In genomic region chr7:1169409-1170368, GRCh38 we compare ENCODE assay signal across 8 cellular contexts. TPM values are rescaled to one million over a fixed set of nuclear protein-coding genes. Genes with fewer than 3 reads are reported as not detected.
DNase-seq lines count a peak whose midpoint lies in the region; ATAC-seq, FAIRE-seq and TF ChIP-seq lines count a peak whose summit lies in the region.

No MANE protein-coding gene starts in this region.

- H3K79me1 ChIP-seq in H9 (ENCODE audit: insufficient read depth, low read depth, low read length, poor library complexity, severe bottlenecking) = no peaks in the 10 kb centered on the region
- H3K79me1 ChIP-seq in H1 (ENCODE audit: low read depth, low read length) = no peaks in the 10 kb centered on the region

- H3K14ac ChIP-seq in H9 (ENCODE audit: insufficient read depth, low read length) = no peak overlapping the region
- H3K14ac ChIP-seq in H1 (ENCODE audit: insufficient read length) = no peak overlapping the region

- TF ChIP-seq CTCF in H9 (conservative IDR thresholded peaks at IDR 0.05) = peak; percentile 91
- TF ChIP-seq CTCF in H1 (IDR thresholded peaks at IDR 0.05; ENCODE audit: control extremely low read depth in 1 of 3, insufficient read depth in 1 of 3, low read depth in 1 of 3, low read length in 3 of 3) = peak in 2 of 3 experiments; percentile 88 to 94; a peak in 3 of 4 replicates
- TF ChIP-seq CTCF in mucosa of descending colon (IDR thresholded peaks at IDR 0.05) = peak; percentile 23

- H2BK20ac ChIP-seq in H9 (ENCODE audit: low read depth, low read length, poor library complexity, severe bottlenecking) (no peak overlapping the region), H1 (ENCODE audit: low read length) (0 out of 2 replicates have a peak overlapping the region, but pooled peaks have one; percentile 9)

- peak in 1 of 2 experiments; percentile 41; a peak in 1 of 3 replicates for TF ChIP-seq POLR2A in H1 (IDR thresholded peaks at IDR 0.05; ENCODE audit: control extremely low read depth in 1 of 2, low read depth in 2 of 2, low read length in 2 of 2)

- no peak overlapping the region for H3K4me2 ChIP-seq in H9 (ENCODE audit: insufficient read depth, insufficient read length, low read length)
- peak overlapping the region; percentile 13 to 50; a peak in 3 of 4 replicates for H3K4me2 ChIP-seq in H1 (ENCODE audit: insufficient read depth in 1 of 2, low read depth in 2 of 2, low read length in 2 of 2)

- H3K4me3 Mint-ChIP-seq in H9 = no peak overlapping the region

- POLR2A ChIA-PET in H1 (lab: Charles Lee; ENCODE audit: partially characterized antibody) = interaction anchor here (0.6 to 0.9 kb wide), 2 partner anchors 31 to 57 kb away, joined by 3 to 5 read pairs; no protein-coding TSS in a partner anchor

- WGBS in H9 (ENCODE audit: extremely low coverage, insufficient read length, low lambda C conversion rate) = no CpG with 5 or more reads among the region's 43 CpGs
- WGBS in H1 (ENCODE audit: extremely low coverage in 1 of 2, insufficient coverage in 1 of 2, insufficient read length in 1 of 2, insufficient replicate concordance in 2 of 2, low coverage in 1 of 2, low lambda C conversion rate in 2 of 2, missing lambda C conversion rate in 1 of 2), 2 experiments = 61% methylated on average over 43 of the region's 43 CpGs; no CpG with 5 or more reads in 1 of the 2 experiments

- no peak overlapping the region for H3K23ac ChIP-seq in H9 (ENCODE audit: insufficient read length, low read depth, low read length)
- no peak overlapping the region for H3K23ac ChIP-seq in H1 (ENCODE audit: insufficient read length)

- H4K91ac ChIP-seq in H9 (ENCODE audit: insufficient read length, low read depth, low read length) = no peak overlapping the region
- H4K91ac ChIP-seq in H1 (replicated peaks; ENCODE audit: insufficient read length, low read length) = peak overlapping the region; percentile 70

- intact Hi-C loops in mucosa of descending colon (cut with DNase I, micrococcal nuclease) = loop anchor here in 1 of 2 donors (10.0 kb wide), 1 partner anchor 175 kb away; no protein-coding TSS in a partner anchor

- no peak for FAIRE-seq in H1 (lab: Jason Lieb, UNC)

- H3K9ac ChIP-seq in H9 (ENCODE audit: extremely low read depth, insufficient read length, low read length) = no peak overlapping the region
- no peak overlapping the region for H3K9ac ChIP-seq in H1 (replicated peaks in 1 of 4; ENCODE audit: extremely low read depth in 1 of 4, low read depth in 3 of 4, low read length in 3 of 4)

- H3K23me2 ChIP-seq in H9 (ENCODE audit: insufficient read length, low read depth, low read length, poor library complexity, severe bottlenecking) (no peaks in the 10 kb centered on the region), H1 (ENCODE audit: low read depth, low read length) (no peaks in the 10 kb centered on the region)

- peak overlapping the region in 1 of 3 experiments; percentile 87; a peak in 3 of 7 replicates for H3K27ac Mint-ChIP-seq in H9

- peaks cover 0 to 11% (median 2%) of the 10 kb centered on the region in 3 experiments; a peak in 3 of 7 replicates for H3K36me3 Mint-ChIP-seq in H9 (ENCODE audit: insufficient read depth in 1 of 3, low read depth in 3 of 3)

- H2AK5ac ChIP-seq in H9 (ENCODE audit: insufficient read length, low read length) (no peak overlapping the region), H1 (ENCODE audit: low read depth, low read length) (0 out of 2 replicates have a peak overlapping the region, but pooled peaks have one; percentile 53)

- CTCF ChIA-PET in H1 (lab: Charles Lee; ENCODE audit: partially characterized antibody) = interaction anchor here (0.7 to 2.7 kb wide), 19 partner anchors 8 to 242 kb away, joined by 3 to 12 read pairs (median 4); partner anchors contain the start of gene ZFAND2A

- TF ChIP-seq EP300 in H1 (IDR thresholded peaks at IDR 0.05; ENCODE audit: borderline replicate concordance in 1 of 2, low read depth in 2 of 2, low read length in 2 of 2) = no peak

- H3K18ac ChIP-seq in H9 (ENCODE audit: insufficient read length, low read depth, low read length) = peak overlapping the region; percentile 1
- H3K18ac ChIP-seq in H1 (ENCODE audit: extremely low read depth, low read length) = peak overlapping the region; percentile 80

- H3K27me3 ChIP-seq in H9 (ENCODE audit: insufficient read depth, low read length) (no peaks in the 10 kb centered on the region), H1 (replicated peaks in 1 of 4; ENCODE audit: control insufficient read depth in 3 of 4, extremely low read depth in 1 of 4, insufficient read depth in 3 of 4, low read length in 3 of 4) (no peaks in the 10 kb centered on the region)

- H4K20me1 ChIP-seq in H9 (ENCODE audit: control insufficient read depth, insufficient read depth, insufficient read length) (no peaks in the 10 kb centered on the region), H1 (replicated peaks in 1 of 2; ENCODE audit: control insufficient read depth in 1 of 2, insufficient read depth in 2 of 2, low read length in 2 of 2) (no peaks in the 10 kb centered on the region)

- 0 out of 8 replicates have a peak, but pooled peaks cover 0 to 2% (median 0%) of the 10 kb centered on the region in 4 experiments for H3K36me3 ChIP-seq in H1 (ENCODE audit: control insufficient read depth in 2 of 4, insufficient read depth in 4 of 4, low read length in 3 of 4)
- H3K36me3 ChIP-seq in mucosa of descending colon (ENCODE audit: low read depth) = no peaks in the 10 kb centered on the region

- H2BK5ac ChIP-seq in H9 (ENCODE audit: insufficient read length, low read length) (no peak overlapping the region), H1 (ENCODE audit: low read depth, low read length) (peak overlapping the region; percentile 85; the same call in 1 of the 2 replicates)

- H2BK15ac ChIP-seq in H9 (ENCODE audit: low read depth, low read length) = no peak overlapping the region
- no peak overlapping the region for H2BK15ac ChIP-seq in H1 (ENCODE audit: low read length)

- no peaks in the 10 kb centered on the region for H3K9me3 ChIP-seq in H9 (ENCODE audit: control insufficient read depth, low read depth, low read length)
- H3K9me3 ChIP-seq in H1 (ENCODE audit: insufficient read depth in 2 of 2, low read depth in 1 of 2, low read length in 1 of 2) = no peaks in the 10 kb centered on the region; a peak in 1 of 4 replicates
- H3K9me3 ChIP-seq in mucosa of descending colon = no peaks in the 10 kb centered on the region

- H3K79me2 ChIP-seq in H9 (ENCODE audit: insufficient read depth, low read length) (no peaks in the 10 kb centered on the region), H1 (ENCODE audit: control insufficient read depth in 1 of 2, insufficient read depth in 2 of 2, low read length in 2 of 2) (no peaks in the 10 kb centered on the region)

- H2AFZ ChIP-seq in H9 (ENCODE audit: low read length) = no peak overlapping the region
- peak overlapping the region; percentile 74; the same call in 1 of the 2 replicates for H2AFZ ChIP-seq in H1 (ENCODE audit: low read length)

- H4K8ac ChIP-seq in H9 (replicated peaks; ENCODE audit: insufficient read length, low read depth, low read length) = no peak overlapping the region
- H4K8ac ChIP-seq in H1 (ENCODE audit: extremely low read depth, insufficient read depth, low read length) = peak overlapping the region; percentile 93; the same call in 1 of the 2 replicates

- H2BK120ac ChIP-seq in H9 (ENCODE audit: low read depth, low read length, poor library complexity, severe bottlenecking) (no peak overlapping the region), H1 (replicated peaks; ENCODE audit: low read depth, low read length) (no peak overlapping the region)

- ATAC-seq in mucosa of descending colon = peak; percentile 38

- no peak overlapping the region for H3K56ac ChIP-seq in H9 (ENCODE audit: insufficient read length, low read depth, low read length)
- H3K56ac ChIP-seq in H1 (replicated peaks; ENCODE audit: insufficient read length, low read depth, low read length) = no peak overlapping the region

- no peaks in the 10 kb centered on the region for H3K4me1 ChIP-seq in H9 (ENCODE audit: insufficient read depth, low read length)
- no peaks in the 10 kb centered on the region; a peak in 2 of 7 replicates for H3K4me1 ChIP-seq in H1 (replicated peaks in 1 of 4; ENCODE audit: control insufficient read depth in 3 of 4, insufficient read depth in 4 of 4, low read length in 3 of 4)
- H3K4me1 ChIP-seq in mucosa of descending colon (ENCODE audit: low read depth) = no peaks in the 10 kb centered on the region

- DNase-seq in EL (peak; percentile 74), H9 (peak; percentile 85), NCI-H69 (lab: John Stamatoyannopoulos, UW) (peak; percentile 85), H1 (ENCODE audit: low read depth in 1 of 2, low spot score in 2 of 2) (peak in 1 of 2 experiments; percentile 98), mucosa of descending colon (peak in 2 of 3 donors; percentile 79 to 86), NCI-H2107 treated with DMSO at 0.1 percent for 48 hours (lab: John Stamatoyannopoulos, UW; ENCODE audit: unreplicated experiment) (no peak)
- DNase-seq in activated CD8-positive, alpha-beta memory T cell treated with anti-CD3 and anti-CD28 coated beads for 1 hour (ENCODE audit: extremely low read depth in 1 of 2, low read depth in 1 of 2) = peak; percentile 87 to 89
- peak; percentile 82 for DNase-seq in stimulated activated CD8-positive, alpha-beta memory T cell treated with anti-CD3 and anti-CD28 coated beads, Interleukin-4, amount 100 ng/mL, for 4 hours (ENCODE audit: low read depth in 2 of 2, low spot score in 1 of 2)

- H3K4me1 Mint-ChIP-seq in H9 = peaks cover 0 to 10% of the 10 kb centered on the region in 2 experiments; a peak in 2 of 4 replicates

- H3K4ac ChIP-seq in H9 (ENCODE audit: low read depth, low read length) = no peak overlapping the region
- peak overlapping the region; percentile 90 for H3K4ac ChIP-seq in H1 (replicated peaks; ENCODE audit: insufficient read length, low read depth, low read length)

- H3K27ac ChIP-seq in H9 (ENCODE audit: insufficient read length, low read depth, low read length) (no peak overlapping the region), H1 (ENCODE audit: low read depth, low read length) (no peak overlapping the region)

- H3K4me3 ChIP-seq in H1 (ENCODE audit: extremely low read depth in 1 of 4, insufficient read depth in 2 of 4, low read depth in 3 of 4, low read length in 4 of 4) = peak overlapping the region in 3 of 4 experiments; percentile 8 to 45 (median 14); a peak in 4 of 8 replicates
- no peak overlapping the region for H3K4me3 ChIP-seq in mucosa of descending colon

- H3T11ph ChIP-seq in H9 (ENCODE audit: low read length) = no peak overlapping the region

- H4K5ac ChIP-seq in H9 (ENCODE audit: insufficient read length, low read depth, low read length) = no peak overlapping the region
- H4K5ac ChIP-seq in H1 (ENCODE audit: insufficient read length, low read depth, low read length) = peak overlapping the region; percentile 47

- TF ChIP-seq RAD21 in H1 (IDR thresholded peaks at IDR 0.05 in 1 of 2, conservative IDR thresholded peaks at IDR 0.05 in 1 of 2; ENCODE audit: low read depth in 2 of 2, low read length in 2 of 2) = peak in 1 of 2 experiments; percentile 51; a peak in 3 of 4 replicates

- no peak overlapping the region for H2BK12ac ChIP-seq in H9 (ENCODE audit: insufficient read length, low read depth, low read length)
- 0 out of 2 replicates have a peak overlapping the region, but pooled peaks have one; percentile 75 for H2BK12ac ChIP-seq in H1 (ENCODE audit: low read depth, low read length)

- peaks cover 0 to 3% of the 10 kb centered on the region in 2 experiments; a peak in 4 of 5 replicates for H3K9me3 Mint-ChIP-seq in H9

- H3K27me3 Mint-ChIP-seq in H9 (ENCODE audit: low read depth) = peaks cover 9% of the 10 kb centered on the region

RNA-seq across cellular contexts. Expression of gene ZFAND2A, which starts 9.7 kb away (rescaled TPM):
- total RNA-seq in H9 (2021) (11.1 and 13.7 TPM in 2 replicates), mucosa of descending colon (10 to 100 TPM; 39.3 to 49.9 (median 45.3) TPM)
- 15.5 and 16.6 TPM in 2 replicates for total RNA-seq in H1 (2021; fragmentation: NEBNext Ultra II Directional; extraction: Animal tissue kit (Norgen Biotek cat#: 25700))
- 17.7 and 20.3 TPM in 2 replicates for polyA plus RNA-seq in H1 (2011; rRNA removed)
- polyA plus RNA-seq in H1 (2011; cell fraction: cytosol; rRNA removed) = 22.7 TPM
- 12.6 TPM for polyA plus RNA-seq in H1 (2011; cell fraction: nucleus; rRNA removed)
- 18.9 to 23.2 TPM (median 21.4 TPM) in 4 replicates for polyA plus RNA-seq in H1 (2012, experiment 1 of 2)
- 18.0 TPM for polyA plus RNA-seq in H1 (2012, experiment 2 of 2)
- polyA plus RNA-seq in H1 (2013, experiment 1 of 2) = 7.9 TPM
- polyA plus RNA-seq in H1 (2013, experiment 2 of 2) = 8.7 TPM
- polyA minus RNA-seq in H1 (2011; rRNA and poly(A)+ RNA removed) = 9.8 and 10.7 TPM in 2 replicates
- polyA minus RNA-seq in H1 (2011; cell fraction: cytosol; rRNA and poly(A)+ RNA removed) = 7.8 TPM
- polyA minus RNA-seq in H1 (2011; cell fraction: nucleus; rRNA and poly(A)+ RNA removed) = 7.3 TPM

Comparison
In these comparisons a context has a peak if more than half of its experiments do, and no peak if none do; other contexts are left out.
1. CTCF ChIP-seq: peak in every context shown above with its lines; median percentile 91 in H9; 91 in H1; 23 in mucosa of descending colon.